Comparison of ENCODE assay signal across 19 cellular contexts in the genomic region with DNA sequence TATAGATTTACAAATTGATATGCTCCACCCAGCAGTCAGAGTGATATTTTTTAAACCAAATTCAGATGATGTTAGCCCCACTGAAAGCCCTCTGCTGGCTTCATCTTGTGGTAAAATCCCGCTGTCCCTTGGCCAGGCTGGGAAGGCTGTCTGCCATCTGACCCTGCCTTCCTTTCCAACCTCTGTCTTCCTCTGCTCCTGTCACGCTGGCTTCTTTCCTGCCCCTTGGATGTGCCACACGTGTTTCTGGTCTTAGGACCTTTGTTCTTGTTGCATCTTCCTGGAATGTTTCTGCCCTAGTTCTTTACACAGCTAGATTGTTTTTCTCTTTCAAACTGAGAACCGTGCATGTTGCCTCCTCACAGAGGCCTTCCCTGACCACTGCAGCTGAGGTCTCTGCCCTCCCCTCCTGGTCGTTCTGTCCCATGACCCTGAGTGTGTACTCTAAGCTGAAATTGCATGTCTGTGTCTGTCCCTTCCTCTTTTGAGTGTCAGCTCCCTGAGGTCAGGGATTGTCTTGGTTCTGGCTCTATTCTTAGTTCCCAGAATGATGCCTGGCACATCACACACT.
"Had no signal": no experiment of that assay in that cellular context is flagged by ENCODE, and none has a peak within 500 bp of the region (broad histone marks: within the 10 kb centered on the region; RNA-seq: fewer than 3 reads in every experiment).

No MANE protein-coding gene starts in this region.

- H3K27ac Mint-ChIP-seq: activated CD4-positive, alpha-beta T cell treated with anti-CD3 and anti-CD28 coated beads for 36 hours; activated CD8-positive, alpha-beta T cell treated with anti-CD3 and anti-CD28 coated beads for 36 hours; activated naive CD8-positive, alpha-beta T cell treated with anti-CD3 and anti-CD28 coated beads, Interleukin-2, amount 50 U/mL, for 24 hours; memory B cell; stimulated activated memory B cell treated with anti-CD40 and anti-IgM and Interleukin-4, amounts not matched to agents 10 μg/mL and 1 μg/mL and 100 μg/mL, for 72 hours had no signal

- H3K4me3 Mint-ChIP-seq: activated CD4-positive, alpha-beta T cell treated with anti-CD3 and anti-CD28 coated beads for 36 hours; activated CD8-positive, alpha-beta T cell treated with anti-CD3 and anti-CD28 coated beads for 36 hours; activated naive CD8-positive, alpha-beta T cell treated with anti-CD3 and anti-CD28 coated beads, Interleukin-2, amount 50 U/mL, for 24 hours; activated T-helper 1 cell treated with anti-CD3 and anti-CD28 coated beads, Interleukin-12 subunit alpha, Interleukin-12 subunit beta, Interleukin-2, Interleukin-4 antibody, amounts not matched to agents 30 ng/mL and 10 ng/mL and 1 ng/mL, durations not matched to agents 14 hours and 24 hours and 36 hours; immature natural killer cell; memory B cell; stimulated activated memory B cell treated with anti-CD40 and anti-IgM and Interleukin-4, amounts not matched to agents 10 μg/mL and 1 μg/mL and 100 μg/mL, for 72 hours had no signal

- H3K27ac ChIP-seq: cardiac muscle cell, coronary artery, pancreas had no signal

- H3K9me3 ChIP-seq: pancreas, transverse colon had no signal

- DNase-seq: activated CD4-positive, alpha-beta T cell treated with anti-CD3 and anti-CD28 coated beads for 36 hours; activated CD8-positive, alpha-beta memory T cell treated with anti-CD3 and anti-CD28 coated beads, Interleukin-2, amount 50 U/mL, for 4 hours; activated CD8-positive, alpha-beta T cell treated with anti-CD3 and anti-CD28 coated beads for 36 hours; activated naive CD4-positive, alpha-beta T cell; activated naive CD8-positive, alpha-beta T cell treated with anti-CD3 and anti-CD28 coated beads, Interleukin-2, amount 50 U/mL, for 24 hours; effector CD8-positive, alpha-beta T cell; erythroblast; hippocampal formation; immature natural killer cell; pancreas; stimulated activated CD4-positive, alpha-beta T cell treated with anti-CD3 and anti-CD28 coated beads, Interleukin-1b, Interleukin-23, amount 100 ng/mL, for 48 hours; T-helper 9 cell; transverse colon had no signal

- H3K4me3 ChIP-seq: cardiac muscle cell, coronary artery, pancreas, transverse colon had no signal

- H3K4me1 ChIP-seq: pancreas, transverse colon had no signal

- H3K9me3 Mint-ChIP-seq: activated CD8-positive, alpha-beta T cell treated with anti-CD3 and anti-CD28 coated beads for 36 hours; activated naive CD8-positive, alpha-beta T cell treated with anti-CD3 and anti-CD28 coated beads, Interleukin-2, amount 50 U/mL, for 24 hours; activated T-helper 1 cell treated with anti-CD3 and anti-CD28 coated beads, Interleukin-12 subunit alpha, Interleukin-12 subunit beta, Interleukin-2, Interleukin-4 antibody, amounts not matched to agents 30 ng/mL and 10 ng/mL and 1 ng/mL, durations not matched to agents 14 hours and 24 hours and 36 hours; immature natural killer cell; memory B cell; stimulated activated memory B cell treated with anti-CD40 and anti-IgM and Interleukin-4, amounts not matched to agents 10 μg/mL and 1 μg/mL and 100 μg/mL, for 72 hours had no signal

- FAIRE-seq: astrocyte, pancreas had no signal

- H3K4me1 Mint-ChIP-seq: activated naive CD8-positive, alpha-beta T cell treated with anti-CD3 and anti-CD28 coated beads, Interleukin-2, amount 50 U/mL, for 24 hours had no signal

- H3K36me3 Mint-ChIP-seq: memory B cell; stimulated activated memory B cell treated with anti-CD40 and anti-IgM and Interleukin-4, amounts not matched to agents 10 μg/mL and 1 μg/mL and 100 μg/mL, for 72 hours had no signal

- ATAC-seq: activated CD4-positive, alpha-beta T cell treated with anti-CD3 and anti-CD28 coated beads for 36 hours; activated CD8-positive, alpha-beta T cell treated with anti-CD3 and anti-CD28 coated beads for 36 hours; activated naive CD8-positive, alpha-beta T cell treated with anti-CD3 and anti-CD28 coated beads, Interleukin-2, amount 50 U/mL, for 24 hours; pancreas; stimulated activated memory B cell treated with anti-CD40 and anti-IgM and Interleukin-4, amounts not matched to agents 10 μg/mL and 1 μg/mL and 100 μg/mL, for 72 hours had no signal

- H3K27me3 Mint-ChIP-seq: activated CD4-positive, alpha-beta T cell treated with anti-CD3 and anti-CD28 coated beads for 36 hours; activated CD8-positive, alpha-beta T cell treated with anti-CD3 and anti-CD28 coated beads for 36 hours; activated naive CD8-positive, alpha-beta T cell treated with anti-CD3 and anti-CD28 coated beads, Interleukin-2, amount 50 U/mL, for 24 hours; memory B cell; stimulated activated memory B cell treated with anti-CD40 and anti-IgM and Interleukin-4, amounts not matched to agents 10 μg/mL and 1 μg/mL and 100 μg/mL, for 72 hours had no signal

- H3K27me3 ChIP-seq: cardiac muscle cell, pancreas, transverse colon had no signal

- H3K36me3 ChIP-seq: cardiac muscle cell, pancreas, transverse colon had no signal
